ENCODE assay signal across 1 cellular context in the genomic region with DNA sequence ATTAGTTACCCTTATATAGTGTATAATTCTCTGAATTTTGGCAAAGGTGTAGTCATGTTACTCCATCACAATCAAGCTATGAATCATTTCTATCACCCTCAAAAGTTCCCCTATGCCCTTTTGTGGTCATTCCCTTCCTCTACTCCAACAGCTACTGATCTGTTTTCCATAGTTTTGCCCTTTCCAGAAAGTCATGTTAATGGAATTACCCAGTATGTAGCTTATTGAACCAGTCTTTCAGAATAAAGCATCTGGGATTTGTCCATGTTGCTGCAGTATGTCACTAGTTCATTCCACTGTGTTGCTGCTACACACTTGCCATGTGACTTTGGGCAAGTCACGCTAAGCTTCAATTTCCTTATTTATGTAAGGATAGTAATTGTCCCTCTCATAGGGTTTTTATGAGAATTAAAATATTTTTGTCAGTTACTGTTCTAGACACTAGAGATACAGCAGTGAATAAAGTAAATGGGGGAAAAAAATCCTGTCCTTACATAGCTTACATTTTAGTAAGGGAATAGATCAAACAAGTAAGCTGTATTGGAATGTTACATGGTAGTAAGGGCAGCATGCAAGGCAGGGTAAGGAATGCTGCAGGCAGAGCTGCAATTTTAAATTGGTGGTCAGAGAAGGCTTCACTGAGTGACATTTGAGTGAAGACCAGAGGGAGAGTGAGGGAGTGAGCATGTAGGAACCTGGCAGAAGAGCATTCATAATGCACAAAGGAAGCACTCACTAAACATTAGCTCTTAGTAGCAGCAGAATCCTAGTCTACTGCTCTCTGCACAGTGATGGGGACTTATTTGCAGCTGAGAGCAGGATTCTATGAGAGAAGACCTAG.
TF ChIP-seq lines count a peak whose summit lies in the region.

No MANE protein-coding gene starts in this region.

TF ChIP-seq in SK-N-SH, 30 proteins besides CTCF, POLR2A, EP300 and RAD21 (continued from another document):
- TF ChIP-seq MAX (IDR thresholded peaks at IDR 0.05; ENCODE audit: low read depth) = no peak
